9 cellular contexts compared by ENCODE assay signal in the genomic region with DNA sequence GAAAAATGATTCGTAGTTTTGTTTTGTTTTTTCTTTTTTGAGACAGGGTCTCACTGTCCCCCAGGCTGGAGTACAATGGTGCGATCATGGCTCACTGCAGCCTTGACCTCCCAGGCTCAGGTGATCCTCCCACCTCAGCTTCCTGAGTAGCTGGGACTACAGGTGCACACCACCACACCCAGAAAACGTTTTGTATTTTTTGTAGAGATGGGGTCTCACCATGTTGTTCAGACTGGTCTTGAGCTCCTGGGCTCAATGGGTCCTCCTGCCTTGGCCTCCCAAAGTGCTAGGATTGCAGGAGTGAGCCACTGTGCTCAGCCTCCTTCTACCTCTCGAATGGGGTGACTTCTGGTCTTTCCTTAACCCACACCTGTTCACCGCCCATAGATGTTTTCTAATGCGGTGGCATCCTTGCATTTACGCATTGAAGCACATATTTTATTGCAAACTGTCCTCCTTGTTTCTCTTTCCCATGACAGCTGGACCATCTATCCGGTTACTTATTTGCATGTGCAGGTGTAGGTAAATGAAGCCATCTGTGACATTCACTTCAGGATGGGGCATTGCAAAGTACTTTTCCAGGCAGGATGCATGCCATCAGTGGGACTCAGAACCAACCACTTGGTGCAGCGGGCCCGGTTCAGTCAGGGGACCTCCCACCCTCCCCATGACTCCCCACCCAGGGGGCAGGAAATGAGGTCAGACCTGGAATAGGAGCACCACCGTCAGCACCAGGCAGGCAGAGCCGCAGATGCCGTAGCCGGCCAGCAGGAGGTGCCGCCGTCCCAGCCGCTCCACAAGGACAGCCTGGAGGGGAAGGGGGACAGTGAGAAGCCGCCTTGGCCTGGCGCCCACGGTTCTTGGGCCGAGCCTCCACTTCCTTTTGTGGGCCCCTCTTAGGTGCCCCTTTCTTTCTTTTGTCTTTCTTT. TPM values are rescaled to one million over a fixed set of nuclear protein-coding genes. Genes with fewer than 3 reads are reported as not detected.
DNase-seq lines count a peak whose midpoint lies in the region; ATAC-seq and TF ChIP-seq lines count a peak whose summit lies in the region.
"Had no signal": no experiment of that assay in that cellular context is flagged by ENCODE, and none has a peak within 500 bp of the region (broad histone marks: within the 10 kb centered on the region; RNA-seq: fewer than 3 reads in every experiment).

No MANE protein-coding gene starts in this region.

- no peaks in the 10 kb centered on the region for H3K27me3 Mint-ChIP-seq in Caco-2 (ENCODE audit: insufficient read depth, unreplicated experiment)
- H3K27me3 Mint-ChIP-seq in activated CD4-positive, alpha-beta memory T cell treated with anti-CD3 and anti-CD28 coated beads for 36 hours: peaks cover 1% of the 10 kb centered on the region
- peaks cover 4 to 12% of the 10 kb centered on the region in 2 donors for H3K27me3 Mint-ChIP-seq in natural killer cell treated with Interleukin-12 subunit alpha and Interleukin-12 subunit beta and Interleukin-15 and Interleukin-18, amount 100 ng/mL, for 72 hours

- H3K4me3 ChIP-seq in Caco-2 (ENCODE audit: low read depth, low read length): no peak overlapping the region
- no peak overlapping the region for H3K4me3 ChIP-seq in HEK293 (ENCODE audit: low read depth, low read length)
- no peak overlapping the region for H3K4me3 ChIP-seq in thoracic aorta

- H3K4me1 ChIP-seq in Caco-2: peaks cover 17% of the 10 kb centered on the region
- H3K4me1 ChIP-seq in HEK293 (ENCODE audit: control insufficient read depth, insufficient read depth, low read length): no peaks in the 10 kb centered on the region
- H3K4me1 ChIP-seq in thoracic aorta (ENCODE audit: control insufficient read depth in 1 of 2, low read depth in 2 of 2): no peaks in the 10 kb centered on the region

- H3K36me3 ChIP-seq in Caco-2 (ENCODE audit: control insufficient read depth, insufficient read depth, low read length): no peaks in the 10 kb centered on the region
- no peaks in the 10 kb centered on the region for H3K36me3 ChIP-seq in HEK293 (ENCODE audit: control insufficient read depth in 2 of 2, insufficient read depth in 1 of 2, low read length in 2 of 2)
- no peaks in the 10 kb centered on the region for H3K36me3 ChIP-seq in thoracic aorta

- ATAC-seq in left ventricle myocardium superior (peak; percentile 29), thoracic aorta (ENCODE audit: insufficient number of reproducible peaks, low FRiP score, low read depth) (no peak)
- no peak for ATAC-seq in natural killer cell treated with Interleukin-12 subunit alpha and Interleukin-12 subunit beta and Interleukin-15 and Interleukin-18, amount 100 ng/mL, for 72 hours

- H3K27ac ChIP-seq in HEK293 (ENCODE audit: extremely low read depth, low read depth, low read length) (no peak overlapping the region), thoracic aorta (no peak overlapping the region), caudate nucleus (ENCODE audit: low read depth, low read length) (no peak overlapping the region)

- intact Hi-C loops in Caco-2 (cut with micrococcal nuclease; ENCODE audit: unreplicated experiment) (loop anchor here (1.0 to 5.0 kb wide), 2 partner anchors 47 to 92 kb away; no protein-coding TSS in a partner anchor), left ventricle myocardium superior (cut with micrococcal nuclease) (loop anchor here (10.0 kb wide), 1 partner anchor 85 kb away; no protein-coding TSS in a partner anchor)
- intact Hi-C loops in activated CD4-positive, alpha-beta memory T cell treated with anti-CD3 and anti-CD28 coated beads for 36 hours (cut with micrococcal nuclease): loop anchor here (5.0 kb wide), 1 partner anchor 93 kb away; no protein-coding TSS in a partner anchor

- peak overlapping the region; percentile 70 for H3K27ac Mint-ChIP-seq in Caco-2 (ENCODE audit: unreplicated experiment)
- no peak overlapping the region for H3K27ac Mint-ChIP-seq in activated CD4-positive, alpha-beta memory T cell treated with anti-CD3 and anti-CD28 coated beads for 36 hours
- peak overlapping the region in 1 of 2 donors; percentile 43 for H3K27ac Mint-ChIP-seq in natural killer cell treated with Interleukin-12 subunit alpha and Interleukin-12 subunit beta and Interleukin-15 and Interleukin-18, amount 100 ng/mL, for 72 hours

- no peaks in the 10 kb centered on the region for H3K36me3 Mint-ChIP-seq in Caco-2 (ENCODE audit: insufficient read depth, unreplicated experiment)
- no peaks in the 10 kb centered on the region for H3K36me3 Mint-ChIP-seq in activated CD4-positive, alpha-beta memory T cell treated with anti-CD3 and anti-CD28 coated beads for 36 hours
- H3K36me3 Mint-ChIP-seq in natural killer cell treated with Interleukin-12 subunit alpha and Interleukin-12 subunit beta and Interleukin-15 and Interleukin-18, amount 100 ng/mL, for 72 hours: no peaks in the 10 kb centered on the region

- H3K9me3 ChIP-seq in Caco-2 (no peaks in the 10 kb centered on the region), HEK293 (ENCODE audit: control insufficient read depth, insufficient read depth, low read depth, low read length) (no peaks in the 10 kb centered on the region), thoracic aorta (no peaks in the 10 kb centered on the region)

- H3K4me3 Mint-ChIP-seq in Caco-2 (ENCODE audit: unreplicated experiment): no peak overlapping the region
- H3K4me3 Mint-ChIP-seq in activated CD4-positive, alpha-beta memory T cell treated with anti-CD3 and anti-CD28 coated beads for 36 hours: no peak overlapping the region
- H3K4me3 Mint-ChIP-seq in natural killer cell treated with Interleukin-12 subunit alpha and Interleukin-12 subunit beta and Interleukin-15 and Interleukin-18, amount 100 ng/mL, for 72 hours: no peak overlapping the region

- peaks cover 15% of the 10 kb centered on the region for H3K4me1 Mint-ChIP-seq in Caco-2 (ENCODE audit: low read depth, unreplicated experiment)
- no peaks in the 10 kb centered on the region for H3K4me1 Mint-ChIP-seq in activated CD4-positive, alpha-beta memory T cell treated with anti-CD3 and anti-CD28 coated beads for 36 hours (ENCODE audit: low read depth)
- H3K4me1 Mint-ChIP-seq in natural killer cell treated with Interleukin-12 subunit alpha and Interleukin-12 subunit beta and Interleukin-15 and Interleukin-18, amount 100 ng/mL, for 72 hours (ENCODE audit: low read depth in 2 of 2): peaks cover 0 to 6% of the 10 kb centered on the region in 2 donors

- POLR2A ChIA-PET in Caco-2 (lab: Charles Lee) (no interaction called here), HEK293 (lab: Yijun Ruan, JAX) (interaction anchor here (0.6 kb wide), 1 partner anchor 145 kb away, joined by 3 read pairs; no protein-coding TSS in a partner anchor)
- POLR2A ChIA-PET in activated CD4-positive, alpha-beta memory T cell treated with anti-CD3 and anti-CD28 coated beads for 36 hours (lab: Charles Lee): interaction anchor here (0.6 kb wide), 1 partner anchor 106 kb away, joined by 5 read pairs; no protein-coding TSS in a partner anchor

- TF ChIP-seq CTCF in Caco-2 (IDR thresholded peaks at IDR 0.05; ENCODE audit: insufficient read depth in 1 of 2, low read depth in 1 of 2, low read length in 1 of 2, severe bottlenecking in 1 of 2, unreplicated experiment in 1 of 2): peak in 1 of 2 experiments; percentile 38
- no peak for TF ChIP-seq CTCF in HEK293 (tag by site-specific recombination; IDR thresholded peaks at IDR 0.05)
- peak; percentile 7 for TF ChIP-seq CTCF in thoracic aorta (IDR thresholded peaks at IDR 0.05)

- H3K9me3 Mint-ChIP-seq in Caco-2 (ENCODE audit: unreplicated experiment): no peaks in the 10 kb centered on the region
- no peaks in the 10 kb centered on the region for H3K9me3 Mint-ChIP-seq in activated CD4-positive, alpha-beta memory T cell treated with anti-CD3 and anti-CD28 coated beads for 36 hours
- H3K9me3 Mint-ChIP-seq in natural killer cell treated with Interleukin-12 subunit alpha and Interleukin-12 subunit beta and Interleukin-15 and Interleukin-18, amount 100 ng/mL, for 72 hours: no peaks in the 10 kb centered on the region

- BruUV-seq in Caco-2 (replicated peaks; lab: Mats Ljungman, UMichigan): no TSS peak

- CTCF ChIA-PET in Caco-2 (lab: Charles Lee): interaction anchor here (0.5 to 0.6 kb wide), 2 partner anchors 50 to 75 kb away, joined by 3 to 4 read pairs; no protein-coding TSS in a partner anchor
- CTCF ChIA-PET in HEK293 (lab: Yijun Ruan, JAX): interaction anchor here (0.6 to 1.4 kb wide), 5 partner anchors 20 to 93 kb away, joined by 3 to 6 read pairs (median 3); no protein-coding TSS in a partner anchor
- CTCF ChIA-PET in activated CD4-positive, alpha-beta memory T cell treated with anti-CD3 and anti-CD28 coated beads for 36 hours (lab: Charles Lee): interaction anchor here (0.5 to 7.7 kb wide), 2 partner anchors 91 to 150 kb away, joined by 3 to 224 read pairs; no protein-coding TSS in a partner anchor

- H3K27me3 ChIP-seq in Caco-2 (replicated peaks; ENCODE audit: control insufficient read depth, insufficient read depth, low read length): no peaks in the 10 kb centered on the region
- H3K27me3 ChIP-seq in thoracic aorta (replicated peaks; ENCODE audit: insufficient read depth): no peaks in the 10 kb centered on the region

- peak in 1 of 2 experiments; percentile 43 for DNase-seq in Caco-2
- DNase-seq in activated CD4-positive, alpha-beta memory T cell treated with anti-CD3 and anti-CD28 coated beads for 36 hours: peak; percentile 53
- peak; percentile 57 for DNase-seq in left ventricle myocardium superior
- no peak for DNase-seq in thoracic aorta (ENCODE audit: low spot score)
- DNase-seq in caudate nucleus (lab: John Stamatoyannopoulos, UW): no peak
- no peak for DNase-seq in natural killer cell treated with Interleukin-12 subunit alpha and Interleukin-12 subunit beta and Interleukin-15 and Interleukin-18, amount 100 ng/mL, for 72 hours (ENCODE audit: low spot score)
- no peak for DNase-seq in NCI-H1930 (lab: John Stamatoyannopoulos, UW)

TF ChIP-seq in HEK293, 187 proteins besides CTCF, POLR2A, EP300 and RAD21 (continues in another document):
- no peak for TF ChIP-seq ZNF544 (tag by site-specific recombination; IDR thresholded peaks at IDR 0.05)
- no peak for TF ChIP-seq ZNF391 (tag by site-specific recombination; IDR thresholded peaks at IDR 0.05; ENCODE audit: borderline replicate concordance, low read depth)
- TF ChIP-seq ZNF202 (tag by site-specific recombination; IDR thresholded peaks at IDR 0.05; ENCODE audit: borderline replicate concordance): no peak
- no peak for TF ChIP-seq ZFP69B (tag by site-specific recombination; IDR thresholded peaks at IDR 0.05)
- TF ChIP-seq GLIS2 (tag by site-specific recombination; IDR thresholded peaks at IDR 0.05): peak; percentile 39; the same call in 1 of the 2 replicates
- no peak for TF ChIP-seq ZNF585B (tag by site-specific recombination; IDR thresholded peaks at IDR 0.05)

RNA-seq across cellular contexts. Expression of a gene that starts 16.5 kb away (rescaled TPM):
- total RNA-seq in Caco-2 (2022) (not detected in 2 replicates), left ventricle myocardium superior (not detected), thoracic aorta (not detected)
- not detected for total RNA-seq in activated CD4-positive, alpha-beta memory T cell treated with anti-CD3 and anti-CD28 coated beads for 36 hours
- not detected for total RNA-seq in natural killer cell treated with Interleukin-12 subunit alpha and Interleukin-12 subunit beta and Interleukin-15 and Interleukin-18, amount 100 ng/mL, for 72 hours
- total RNA-seq: LHCN-M2 had no signal

RNA-seq across cellular contexts. Expression of a gene that starts 59.7 kb away (rescaled TPM):
- total RNA-seq in Caco-2 (2022) (0.70 and 1.1 TPM in 2 replicates), left ventricle myocardium superior (3.2 TPM), thoracic aorta (10 to 100 TPM in 1 of 2 donors, 1 to 10 TPM in 1; 3.9 to 14.7 TPM)
- total RNA-seq in activated CD4-positive, alpha-beta memory T cell treated with anti-CD3 and anti-CD28 coated beads for 36 hours: not detected
- total RNA-seq in natural killer cell treated with Interleukin-12 subunit alpha and Interleukin-12 subunit beta and Interleukin-15 and Interleukin-18, amount 100 ng/mL, for 72 hours: not detected

Comparison
In these comparisons a context has a peak if more than half of its experiments do, and no peak if none do; other contexts are left out.
1. DNase-seq: peak in activated CD4-positive, alpha-beta memory T cell treated with anti-CD3 and anti-CD28 coated beads for 36 hours (single experiment) and left ventricle myocardium superior (single experiment); none in thoracic aorta (single experiment), caudate nucleus (0 of 61), natural killer cell treated with Interleukin-12 subunit alpha and Interleukin-12 subunit beta and Interleukin-15 and Interleukin-18, amount 100 ng/mL, for 72 hours (single experiment) and NCI-H1930 (0 of 2).